8 cellular contexts compared by ENCODE assay signal in the genomic region with DNA sequence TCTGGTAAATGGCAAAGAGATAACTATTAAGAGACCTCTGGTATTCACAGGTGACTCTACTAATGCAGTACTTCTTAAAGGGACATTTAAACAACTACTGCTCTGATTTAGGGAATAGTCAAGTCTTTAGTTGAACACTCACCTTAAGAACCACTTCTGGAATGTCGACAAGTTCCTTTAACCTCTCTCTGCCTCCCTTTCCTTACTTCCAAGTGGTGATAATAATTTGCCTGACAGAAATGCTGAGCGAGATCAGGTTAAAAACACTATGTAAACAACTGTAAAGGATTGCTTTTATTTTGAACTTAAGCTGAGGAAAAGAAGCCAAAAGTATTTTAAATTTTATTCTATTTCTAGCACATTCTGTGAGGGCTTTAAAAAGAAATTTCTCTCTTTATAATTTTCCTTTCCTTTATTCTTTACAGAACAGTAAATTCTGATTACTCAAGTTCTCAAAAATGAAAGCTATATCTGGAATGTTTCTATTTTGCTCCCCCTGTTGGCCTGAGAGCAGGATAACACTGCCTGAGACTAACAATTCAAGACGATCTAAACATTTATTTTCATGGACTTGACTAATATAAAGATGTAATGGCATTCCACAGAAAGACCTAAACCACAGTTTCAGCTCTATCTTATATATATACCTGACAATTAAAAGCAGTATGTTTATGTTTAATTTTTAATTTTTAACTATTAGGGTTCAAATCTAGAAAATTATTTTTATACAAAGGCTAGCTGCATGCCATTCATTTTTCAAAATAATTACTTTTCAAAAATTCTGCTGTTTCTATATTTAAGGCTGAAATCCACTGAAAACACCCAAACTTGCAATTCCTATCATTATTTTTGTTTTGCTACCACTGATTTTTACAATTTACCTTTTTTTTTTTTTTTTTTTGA. TPM values are rescaled to one million over a fixed set of nuclear protein-coding genes. Genes with fewer than 3 reads are reported as not detected.
DNase-seq lines count a peak whose midpoint lies in the region; ATAC-seq, FAIRE-seq and TF ChIP-seq lines count a peak whose summit lies in the region.

No MANE protein-coding gene starts in this region.

- in situ Hi-C loops in astrocyte of the cerebellum (cut with HindIII; ENCODE audit: low sequenced_read_pairs), result no loop called here

- H3K9me3 ChIP-seq in small intestine (ENCODE audit: control insufficient read depth, low read depth), result no peaks in the 10 kb centered on the region

- FAIRE-seq in GM19239 (lab: Jason Lieb, UNC) (peak; percentile 4), small intestine (lab: Jason Lieb, UNC) (no peak)

- H3K27ac Mint-ChIP-seq in CD14-positive monocyte, result peak overlapping the region in 5 of 7 donors; percentile 10 to 77 (median 73)

- no peak for ATAC-seq in GM18858 (IDR thresholded peaks at IDR 0.05; ENCODE audit: unreplicated experiment)

- peaks cover 0 to 1% (median 0%) of the 10 kb centered on the region in 3 donors for H3K27me3 Mint-ChIP-seq in CD14-positive monocyte (ENCODE audit: low read depth in 3 of 3)

- peak; percentile 85 for TF ChIP-seq CTCF in CD14-positive monocyte (IDR thresholded peaks at IDR 0.05)
- TF ChIP-seq CTCF in astrocyte of the cerebellum (IDR thresholded peaks at IDR 0.05; ENCODE audit: low read depth, low read length, missing control alignments), result peak; percentile 76

- DNase-seq in CD14-positive monocyte (ENCODE audit: low spot score) (no peak), GM19239 (ENCODE audit: insufficient read length, low spot score) (peak; percentile 21), NCI-H446 (lab: John Stamatoyannopoulos, UW) (peak; percentile 42 to 69), astrocyte of the cerebellum (ENCODE audit: low read depth) (peak; percentile 72), iPS-NIHi11 (ENCODE audit: low spot score) (peak; percentile 30), small intestine (peak; percentile 80)
- no peak for DNase-seq in activated CD8-positive, alpha-beta memory T cell treated with anti-CD3 and anti-CD28 coated beads, Interleukin-2, amount 50 U/mL, for 48 hours

- peaks cover 2% of the 10 kb centered on the region for H3K4me1 Mint-ChIP-seq in CD14-positive monocyte

- H3K27ac ChIP-seq in small intestine (ENCODE audit: low read depth in 1 of 2, low read length in 1 of 2), result no peak overlapping the region

- intact Hi-C loops in CD14-positive monocyte (cut with micrococcal nuclease), result loop anchor here (2.0 to 5.0 kb wide), 2 partner anchors 73 to 74 kb away; no protein-coding TSS in a partner anchor

- no peaks in the 10 kb centered on the region for H3K4me1 ChIP-seq in small intestine (ENCODE audit: control insufficient read depth in 2 of 2, insufficient read depth in 1 of 2, low read depth in 1 of 2, low read length in 1 of 2)

- H3K9me3 Mint-ChIP-seq in CD14-positive monocyte, result no peaks in the 10 kb centered on the region

- peaks cover 12 to 20% of the 10 kb centered on the region in 2 donors for H3K36me3 ChIP-seq in small intestine (ENCODE audit: control insufficient read depth in 2 of 2, insufficient read depth in 2 of 2, low read length in 2 of 2)

- H3K4me3 Mint-ChIP-seq in CD14-positive monocyte, result no peak overlapping the region

- H3K36me3 Mint-ChIP-seq in CD14-positive monocyte, result peaks cover 32 to 38% of the 10 kb centered on the region in 2 donors

- H3K27me3 ChIP-seq in small intestine (ENCODE audit: control insufficient read depth in 2 of 2, insufficient read depth in 2 of 2, low read length in 2 of 2), result no peaks in the 10 kb centered on the region

- 35 to 42% (median 42%) methylated on average over 3 of the region's 3 CpGs for WGBS in small intestine, 3 donors

- H3K4me3 ChIP-seq in astrocyte of the cerebellum (ENCODE audit: low read depth, low read length), result no peak overlapping the region
- no peak overlapping the region for H3K4me3 ChIP-seq in small intestine (ENCODE audit: low read depth in 1 of 2, low read length in 2 of 2)

RNA-seq across cellular contexts. Expression of gene ZCCHC8, which starts 29.2 kb away (rescaled TPM):
- polyA plus RNA-seq in CD14-positive monocyte (1 to 10 TPM; 2.5 to 5.4 TPM), small intestine (10 to 100 TPM; 14.6 to 23.9 (median 18.0) TPM)

RNA-seq across cellular contexts. Expression of gene CLIP1, which starts 49.1 kb away (rescaled TPM):
- polyA plus RNA-seq in CD14-positive monocyte (10 to 100 TPM in 1 of 2 donors, 1 to 10 TPM in 1; 6.7 to 12.9 TPM), small intestine (10 to 100 TPM; 16.1 to 22.7 (median 16.8) TPM)

RNA-seq across cellular contexts. Expression of gene RSRC2, which starts 55.2 kb away (rescaled TPM):
- 10 to 100 TPM in 1 of 2 donors, 1 to 10 TPM in 1; 7.6 to 15.8 TPM for polyA plus RNA-seq in CD14-positive monocyte
- 10 to 100 TPM; 38.1 to 44.7 (median 40.0) TPM for polyA plus RNA-seq in small intestine

RNA-seq across cellular contexts. Expression of gene KNTC1, which starts 55.5 kb away (rescaled TPM):
- polyA plus RNA-seq in CD14-positive monocyte (under 1 TPM; 0.65 to 0.81 TPM), small intestine (10 to 100 TPM in 1 of 3 donors, 1 to 10 TPM in 2; 1.9 to 12.5 (median 5.1) TPM)

Comparison
In these comparisons a context has a peak if more than half of its experiments do, and no peak if none do; other contexts are left out.
1. DNase-seq: peak in GM19239 (single experiment), NCI-H446 (2 of 2), astrocyte of the cerebellum (single experiment), iPS-NIHi11 (single experiment) and small intestine (single experiment); none in CD14-positive monocyte (single experiment) and activated CD8-positive, alpha-beta memory T cell treated with anti-CD3 and anti-CD28 coated beads, Interleukin-2, amount 50 U/mL, for 48 hours (single experiment).